17 cellular contexts compared by ENCODE assay signal in the genomic region with DNA sequence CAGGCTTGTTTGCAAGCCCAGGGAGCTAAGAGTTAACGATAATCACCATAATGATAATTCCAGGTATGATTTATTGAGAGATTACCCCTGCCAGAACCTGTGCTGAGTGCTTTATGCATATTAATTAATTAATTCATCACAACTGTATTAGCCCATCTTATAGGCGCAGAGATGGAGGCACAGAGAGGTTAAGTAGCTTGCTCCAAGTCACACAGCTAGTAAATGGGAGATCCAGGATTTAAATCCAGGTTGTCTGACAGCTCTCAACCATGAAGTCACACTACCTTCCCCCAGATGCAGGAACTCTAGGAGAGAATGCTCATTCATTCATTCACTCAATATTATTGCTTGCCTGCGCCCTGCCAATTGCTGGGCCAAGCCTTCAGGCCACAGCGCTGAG.
DNase-seq lines count a peak whose midpoint lies in the region; ATAC-seq and TF ChIP-seq lines count a peak whose summit lies in the region.
"Had no signal": no experiment of that assay in that cellular context is flagged by ENCODE, and none has a peak within 500 bp of the region (broad histone marks: within the 10 kb centered on the region; RNA-seq: fewer than 3 reads in every experiment).

No MANE protein-coding gene starts in this region.

- H3K9me3 ChIP-seq in neural progenitor cell (ENCODE audit: low read depth), result no peaks in the 10 kb centered on the region
- no peaks in the 10 kb centered on the region for H3K9me3 ChIP-seq in tibial artery
- H3K9me3 ChIP-seq: BLaER1, Caco-2, HAP-1 had no signal

- H3K27ac ChIP-seq in neural progenitor cell (no peak overlapping the region), tibial artery (peak overlapping the region; percentile 71 to 85)
- H3K27ac ChIP-seq: 22Rv1, BLaER1, C4-2B had no signal

- no peak overlapping the region for H3K4me3 Mint-ChIP-seq in neural progenitor cell
- H3K4me3 Mint-ChIP-seq: B cell; CD4-positive, CD25-positive, alpha-beta regulatory T cell; CD8-positive, alpha-beta T cell had no signal

- no peak for TF ChIP-seq CTCF in neural progenitor cell (IDR thresholded peaks at IDR 0.05)
- TF ChIP-seq CTCF in tibial artery (IDR thresholded peaks at IDR 0.05), result no peak

- H3K4me1 ChIP-seq in neural progenitor cell (no peaks in the 10 kb centered on the region), tibial artery (peaks cover 0 to 29% (median 20%) of the 10 kb centered on the region in 4 donors)
- H3K4me1 ChIP-seq: BLaER1, Caco-2, HAP-1 had no signal

- intact Hi-C loops in tibial artery (cut with DNase I; ENCODE audit: low total_unique reads), result no loop called here

- no peaks in the 10 kb centered on the region for H3K36me3 Mint-ChIP-seq in neural progenitor cell
- H3K36me3 Mint-ChIP-seq: CD4-positive, CD25-positive, alpha-beta regulatory T cell; CD8-positive, alpha-beta T cell had no signal

- ATAC-seq in stimulated activated naive CD8-positive, alpha-beta T cell treated with anti-CD3 and anti-CD28 coated beads, Interleukin-15, Interleukin-2, amounts not matched to agents 100 U/mL and 50 U/mL, for 24 hours, result no peak
- ATAC-seq: CD8-positive, alpha-beta T cell had no signal

- no peaks in the 10 kb centered on the region for H3K9me3 Mint-ChIP-seq in neural progenitor cell
- H3K9me3 Mint-ChIP-seq: CD8-positive, alpha-beta T cell had no signal

- no peak overlapping the region for H3K4me2 ChIP-seq in neural progenitor cell
- H3K4me2 ChIP-seq: BLaER1 had no signal

- peaks cover 13% of the 10 kb centered on the region for H3K27me3 Mint-ChIP-seq in neural progenitor cell (ENCODE audit: insufficient read depth, low read depth)

- peaks cover 22% of the 10 kb centered on the region for H3K4me1 Mint-ChIP-seq in neural progenitor cell
- H3K4me1 Mint-ChIP-seq: B cell; CD4-positive, CD25-positive, alpha-beta regulatory T cell had no signal

- H3K79me2 ChIP-seq in neural progenitor cell (ENCODE audit: low read depth), result no peaks in the 10 kb centered on the region

- peak overlapping the region; percentile 81 for H3K27ac Mint-ChIP-seq in neural progenitor cell
- H3K27ac Mint-ChIP-seq: B cell; CD4-positive, CD25-positive, alpha-beta regulatory T cell; CD8-positive, alpha-beta T cell had no signal

- H3K4me3 ChIP-seq in neural progenitor cell (no peak overlapping the region), tibial artery (no peak overlapping the region)
- H3K4me3 ChIP-seq: BLaER1, HAP-1 had no signal

- no peaks in the 10 kb centered on the region for H4K20me1 ChIP-seq in neural progenitor cell (ENCODE audit: low read depth)
- H4K20me1 ChIP-seq: BLaER1 had no signal

- H3K9ac ChIP-seq in neural progenitor cell, result no peak overlapping the region
- H3K9ac ChIP-seq: BLaER1 had no signal

- no peak overlapping the region for H2AFZ ChIP-seq in neural progenitor cell (replicated peaks)

- H3K27me3 ChIP-seq in neural progenitor cell, result no peaks in the 10 kb centered on the region
- no peaks in the 10 kb centered on the region for H3K27me3 ChIP-seq in tibial artery
- H3K27me3 ChIP-seq: BLaER1 had no signal

- H3K36me3 ChIP-seq in neural progenitor cell (no peaks in the 10 kb centered on the region), tibial artery (no peaks in the 10 kb centered on the region)
- H3K36me3 ChIP-seq: BLaER1, HAP-1 had no signal

- H3F3A ChIP-seq in neural progenitor cell (ENCODE audit: low read depth), result no peaks in the 10 kb centered on the region

- DNase-seq in activated CD8-positive, alpha-beta memory T cell treated with anti-CD3 and anti-CD28 coated beads, Interleukin-2, amount 50 U/mL, for 48 hours, result peak; percentile 6
- DNase-seq in activated CD8-positive, alpha-beta memory T cell treated with anti-CD3 and anti-CD28 coated beads for 24 hours, result no peak
- DNase-seq in neural progenitor cell (ENCODE audit: low spot score) (no peak), tibial artery (no peak), NCI-H1417 (lab: John Stamatoyannopoulos, UW) (no peak)
- DNase-seq in stimulated activated naive CD8-positive, alpha-beta T cell treated with anti-CD3 and anti-CD28 coated beads, Interleukin-15, Interleukin-2, amounts not matched to agents 100 U/mL and 50 U/mL, for 24 hours, result no peak
- DNase-seq: Caco-2; CD4-positive, CD25-positive, alpha-beta regulatory T cell; CD8-positive, alpha-beta T cell; DMS153; DND-41; GOT3 had no signal
